In the genomic region with DNA sequence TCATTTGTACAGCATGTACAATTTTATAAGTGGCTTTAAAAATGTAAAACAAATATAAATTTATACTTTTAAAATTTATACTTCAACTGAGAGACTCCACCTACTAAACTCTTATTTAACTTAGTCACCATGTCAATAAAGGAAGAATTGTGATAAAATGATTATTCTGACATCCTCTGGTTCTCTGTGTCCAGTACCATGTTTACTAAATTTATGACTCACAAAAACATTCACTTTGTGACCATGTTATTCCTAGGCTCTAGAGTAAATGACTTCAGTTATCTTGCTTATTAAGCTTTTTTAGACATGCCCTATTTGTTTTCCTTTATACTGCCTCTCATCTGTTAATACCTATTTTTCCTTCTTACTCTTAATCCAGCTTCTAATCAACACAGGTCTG, we compare ENCODE assay signal across 29 cellular contexts.
"Had no signal": no experiment of that assay in that cellular context is flagged by ENCODE, and none has a peak within 500 bp of the region (broad histone marks: within the 10 kb centered on the region; RNA-seq: fewer than 3 reads in every experiment).

No MANE protein-coding gene starts in this region.

- ATAC-seq: activated CD8-positive, alpha-beta memory T cell treated with anti-CD3 and anti-CD28 coated beads, Interleukin-2, amount 10 ng/mL, durations not matched to agents 7 days and 5 days; activated CD8-positive, alpha-beta T cell treated with anti-CD3 and anti-CD28 coated beads, Interleukin-2, amount 10 ng/mL, durations not matched to agents 7 days and 5 days; activated naive CD8-positive, alpha-beta T cell treated with anti-CD3 and anti-CD28 coated beads, Interleukin-2, amount 50 U/mL, for 24 hours had no signal

- H3K27ac ChIP-seq: ascending aorta, cardiac muscle cell, VCaP had no signal

- DNase-seq: activated B cell treated with CpG ODN at 0.5 μM for 24 hours; activated CD4-positive, alpha-beta memory T cell treated with anti-CD3 and anti-CD28 coated beads, Interleukin-2, amount 10 ng/mL, durations not matched to agents 7 days and 5 days; activated CD4-positive, alpha-beta T cell treated with anti-CD3 and anti-CD28 coated beads for 48 hours; activated CD4-positive, alpha-beta T cell treated with anti-CD3 and anti-CD28 coated beads, Interleukin-2, amount 10 ng/mL, durations not matched to agents 7 days and 5 days; activated CD4-positive, alpha-beta T cell treated with anti-CD3 and anti-CD28 coated beads, Interleukin-2, amount 50 U/mL, for 48 hours; activated CD4-positive, CD25-positive, alpha-beta regulatory T cell treated with anti-CD3 and anti-CD28 coated beads, Interleukin-2, amount 50 U/mL, for 72 hours; activated CD8-positive, alpha-beta memory T cell treated with anti-CD3 and anti-CD28 coated beads for 24 hours; activated CD8-positive, alpha-beta memory T cell treated with anti-CD3 and anti-CD28 coated beads, Interleukin-2, amount 10 ng/mL, durations not matched to agents 7 days and 5 days; activated CD8-positive, alpha-beta memory T cell treated with anti-CD3 and anti-CD28 coated beads, Interleukin-2, amount 50 U/mL, for 48 hours; activated CD8-positive, alpha-beta T cell treated with anti-CD3 and anti-CD28 coated beads, Interleukin-2, amount 10 ng/mL, durations not matched to agents 7 days and 5 days; activated effector memory CD4-positive, alpha-beta T cell treated with Interleukin-2 at 50 U/mL for 16 hours; activated gamma-delta T cell; activated naive CD4-positive, alpha-beta T cell treated with anti-CD3 and anti-CD28 coated beads, Interleukin-2, amount 10 ng/mL, durations not matched to agents 7 days and 5 days; activated naive CD4-positive, alpha-beta T cell treated with Interleukin-2 at 50 U/mL for 16 hours; activated naive CD8-positive, alpha-beta T cell treated with anti-CD3 and anti-CD28 coated beads, Interleukin-2, amount 10 ng/mL, durations not matched to agents 7 days and 5 days; activated naive CD8-positive, alpha-beta T cell treated with anti-CD3 and anti-CD28 coated beads, Interleukin-2, amount 50 U/mL, for 24 hours; activated T-cell treated with anti-CD3 and anti-CD28 coated beads, Interleukin-2, amount 50 U/mL, for 24 hours; activated T-cell treated with anti-CD3 and anti-CD28 coated beads, Interleukin-2, amount 50 U/mL, for 48 hours; amygdala; anterior cingulate cortex; caudate nucleus; cerebellar nuclear complex; T-helper 2 cell; T-helper 9 cell had no signal

- H3K36me3 ChIP-seq: ascending aorta, cardiac muscle cell had no signal

- H3K4me3 ChIP-seq: ascending aorta, cardiac muscle cell had no signal

- H3K27me3 ChIP-seq: ascending aorta, cardiac muscle cell had no signal

- FAIRE-seq: bronchial epithelial cell, TTC549 had no signal

- H3K9me3 ChIP-seq: ascending aorta had no signal

- H3K4me1 ChIP-seq: ascending aorta had no signal
